In genomic region chr1:37682334-37682987, GRCh38 we compare ENCODE assay signal across 1 cellular context.
TF ChIP-seq lines count a peak whose summit lies in the region.

No MANE protein-coding gene starts in this region.

TF ChIP-seq in K562, 482 proteins besides CTCF, POLR2A, EP300 and RAD21 (continued from another document):
- TF ChIP-seq NFYB (IDR thresholded peaks at IDR 0.05; ENCODE audit: extremely low read depth, insufficient read length) (no peak), ZKSCAN1 (IDR thresholded peaks at IDR 0.05; ENCODE audit: low read depth, low read length) (no peak), RB1 (IDR thresholded peaks at IDR 0.05; ENCODE audit: low read depth) (0 out of 2 replicates have a peak, but pooled peaks have one; percentile 14), ILF3 (IDR thresholded peaks at IDR 0.05; ENCODE audit: borderline replicate concordance) (no peak), TSHZ1 (CRISPR knock-in tag; IDR thresholded peaks at IDR 0.05) (no peak), YY1 (IDR thresholded peaks at IDR 0.05; ENCODE audit: borderline replicate concordance in 1 of 3, control insufficient read depth in 1 of 3, extremely low read depth in 1 of 3, insufficient read depth in 3 of 3, insufficient read length in 1 of 3, insufficient replicate concordance in 2 of 3, low read depth in 1 of 3, low read length in 2 of 3) (no peak), NR0B1 (IDR thresholded peaks at IDR 0.05; ENCODE audit: partially characterized antibody) (no peak), DLX4 (CRISPR knock-in tag; IDR thresholded peaks at IDR 0.05) (no peak), RBM25 (IDR thresholded peaks at IDR 0.05; ENCODE audit: low read depth, low read length, severe bottlenecking) (no peak), HNRNPH1 (optimal IDR thresholded peaks at IDR 0.05; ENCODE audit: low read depth, low read length) (no peak), CHAMP1 (IDR thresholded peaks at IDR 0.05) (no peak), GABPB1 (CRISPR knock-in tag; IDR thresholded peaks at IDR 0.05) (no peak), IRF9 (tag; IDR thresholded peaks at IDR 0.05) (no peak), POLR2B (IDR thresholded peaks at IDR 0.05; ENCODE audit: low read depth, partially characterized antibody) (no peak), SMC3 (conservative IDR thresholded peaks at IDR 0.05; ENCODE audit: insufficient read depth, low read depth, low read length) (peak; percentile 71), ETV1 (tag; conservative IDR thresholded peaks at IDR 0.05; ENCODE audit: low read depth) (no peak), ZNF217 (CRISPR knock-in tag; IDR thresholded peaks at IDR 0.05) (no peak), ZBTB8A (IDR thresholded peaks at IDR 0.05; ENCODE audit: partially characterized antibody) (no peak), MITF (IDR thresholded peaks at IDR 0.05) (no peak), CEBPG (CRISPR knock-in tag; IDR thresholded peaks at IDR 0.05) (no peak), CEBPG (tag; conservative IDR thresholded peaks at IDR 0.05 in 1 of 2, IDR thresholded peaks at IDR 0.05 in 1 of 2) (no peak), AFF4 (CRISPR knock-in tag; IDR thresholded peaks at IDR 0.05) (no peak), CC2D1A (IDR thresholded peaks at IDR 0.05) (no peak), TBP (optimal IDR thresholded peaks at IDR 0.05; ENCODE audit: low read depth, low read length) (no peak), FOXK2 (conservative IDR thresholded peaks at IDR 0.05 in 1 of 2, IDR thresholded peaks at IDR 0.05 in 1 of 2; ENCODE audit: low read depth in 2 of 2) (peak in 1 of 2 experiments; percentile 48; a peak in 1 of 4 replicates), NFATC3 (IDR thresholded peaks at IDR 0.05) (no peak), KLF16 (IDR thresholded peaks at IDR 0.05) (0 out of 2 replicates have a peak, but pooled peaks have one; percentile 20), NRF1 (conservative IDR thresholded peaks at IDR 0.05 in 1 of 2, IDR thresholded peaks at IDR 0.05 in 1 of 2) (no peak), JUND (IDR thresholded peaks at IDR 0.05; ENCODE audit: borderline replicate concordance, low read depth, low read length) (no peak; the same call in 1 of the 2 replicates), JUND (tag; IDR thresholded peaks at IDR 0.05; ENCODE audit: borderline replicate concordance, low read depth, low read length) (peak; percentile 46; the same call in 1 of the 3 replicates), TCF7 (IDR thresholded peaks at IDR 0.05; ENCODE audit: borderline replicate concordance) (peak; percentile 93), WHSC1 (IDR thresholded peaks at IDR 0.05; ENCODE audit: low read length) (no peak), STAG1 (CRISPR knock-in tag; IDR thresholded peaks at IDR 0.05; ENCODE audit: borderline replicate concordance) (peak; percentile 73; the same call in 1 of the 2 replicates), CBX3 (IDR thresholded peaks at IDR 0.05; ENCODE audit: borderline replicate concordance in 1 of 2, low read length in 2 of 2) (no peak), SOX6 (IDR thresholded peaks at IDR 0.05) (0 out of 2 replicates have a peak, but pooled peaks have one; percentile 15), ZNF121 (CRISPR knock-in tag; conservative IDR thresholded peaks at IDR 0.05) (no peak), DEAF1 (CRISPR knock-in tag; IDR thresholded peaks at IDR 0.05) (peak; percentile 81), ZNF655 (CRISPR knock-in tag; IDR thresholded peaks at IDR 0.05) (no peak), FOS (IDR thresholded peaks at IDR 0.05; ENCODE audit: extremely low read depth, insufficient read length) (no peak), PURB (CRISPR knock-in tag; IDR thresholded peaks at IDR 0.05; ENCODE audit: low read depth) (no peak), ZNF197 (CRISPR knock-in tag; IDR thresholded peaks at IDR 0.05; ENCODE audit: low read depth) (no peak), ZNF764 (CRISPR knock-in tag; IDR thresholded peaks at IDR 0.05; ENCODE audit: low read depth) (no peak), ZBTB1 (CRISPR knock-in tag; IDR thresholded peaks at IDR 0.05; ENCODE audit: borderline replicate concordance, low read depth) (no peak), TRIM24 (IDR thresholded peaks at IDR 0.05) (no peak), HMG20A (CRISPR knock-in tag; conservative IDR thresholded peaks at IDR 0.05) (no peak), ZNF408 (CRISPR knock-in tag; IDR thresholded peaks at IDR 0.05; ENCODE audit: low read depth) (no peak)
